2 cellular contexts compared by ENCODE assay signal in genomic region chr6:143405381-143406154, GRCh38.
TF ChIP-seq lines count a peak whose summit lies in the region.

No MANE protein-coding gene starts in this region.

TF ChIP-seq in IMR-90, 13 proteins besides CTCF, POLR2A, EP300 and RAD21:
- TF ChIP-seq NFE2L2 (IDR thresholded peaks at IDR 0.05; ENCODE audit: low read depth, low read length) (no peak), MAFK (IDR thresholded peaks at IDR 0.05; ENCODE audit: low read depth, low read length) (no peak), RFX5 (IDR thresholded peaks at IDR 0.05; ENCODE audit: low read depth, low read length) (no peak), BHLHE40 (IDR thresholded peaks at IDR 0.05; ENCODE audit: low read depth, low read length) (no peak), MAZ (IDR thresholded peaks at IDR 0.05; ENCODE audit: borderline replicate concordance, low read depth, low read length) (no peak), CEBPB (IDR thresholded peaks at IDR 0.05; ENCODE audit: low read depth, low read length) (no peak), CHD1 (IDR thresholded peaks at IDR 0.05; ENCODE audit: low read depth, low read length) (no peak), MXI1 (IDR thresholded peaks at IDR 0.05; ENCODE audit: borderline replicate concordance, low read depth, low read length) (no peak), SMC3 (IDR thresholded peaks at IDR 0.05; ENCODE audit: low read depth, low read length) (no peak), RCOR1 (IDR thresholded peaks at IDR 0.05; ENCODE audit: insufficient replicate concordance, low read length) (no peak), USF2 (IDR thresholded peaks at IDR 0.05; ENCODE audit: low read depth, low read length) (no peak), FOS (IDR thresholded peaks at IDR 0.05; ENCODE audit: low read depth, low read length) (no peak), ELK1 (IDR thresholded peaks at IDR 0.05; ENCODE audit: borderline replicate concordance, low read depth, low read length) (no peak)

TF ChIP-seq in K562, 482 proteins besides CTCF, POLR2A, EP300 and RAD21:
- TF ChIP-seq PBX2 (CRISPR knock-in tag; IDR thresholded peaks at IDR 0.05; ENCODE audit: low read depth), result no peak
- TF ChIP-seq PBX2 (tag; conservative IDR thresholded peaks at IDR 0.05; ENCODE audit: low read depth), result peak; percentile 55
- no peak for TF ChIP-seq ZNF699 (CRISPR knock-in tag; IDR thresholded peaks at IDR 0.05; ENCODE audit: insufficient replicate concordance)
